In the genomic region with DNA sequence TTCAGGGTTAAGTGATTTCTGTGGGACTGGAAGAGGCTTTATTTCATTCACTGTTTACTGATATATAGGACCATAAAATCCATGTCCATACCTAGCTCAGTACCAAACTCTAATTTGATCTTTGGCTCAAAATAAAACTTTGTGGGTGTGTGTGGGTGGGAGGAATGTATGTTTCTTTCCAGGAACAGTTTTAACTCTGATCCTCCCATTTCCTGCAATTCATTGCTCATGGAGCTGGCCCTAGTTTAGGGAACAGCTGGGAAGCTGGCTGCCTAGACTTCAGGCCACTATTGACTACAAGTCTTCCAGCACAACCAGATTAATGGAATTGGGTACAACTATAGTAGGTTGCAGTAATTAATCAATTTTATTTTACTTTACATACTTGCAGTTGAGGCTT, we compare ENCODE assay signal across 16 cellular contexts.
A peak's percentile ranks its signal among the peaks of the same experiment; 100 is the strongest.
DNase-seq lines count a peak whose midpoint lies in the region; ATAC-seq and TF ChIP-seq lines count a peak whose summit lies in the region.
"Had no signal": no experiment of that assay in that cellular context is flagged by ENCODE, and none has a peak within 500 bp of the region (broad histone marks: within the 10 kb centered on the region; RNA-seq: fewer than 3 reads in every experiment).

No MANE protein-coding gene starts in this region.

- no peak for DNase-seq in GM23338 (ENCODE audit: low spot score)
- DNase-seq in H9 = no peak
- peak; percentile 2 for DNase-seq in astrocyte of the spinal cord (ENCODE audit: low read depth, low spot score)
- DNase-seq in activated CD8-positive, alpha-beta T cell treated with anti-CD3 and anti-CD28 coated beads, Interleukin-2, amount 10 ng/mL, durations not matched to agents 7 days and 5 days = no peak
- no peak for DNase-seq in SJCRH30
- DNase-seq: BE2C; CD4-positive, alpha-beta memory T cell; DMS79 treated with DMSO at 0.1 percent for 48 hours; EL; GM23248; HFFc6 had no signal

- no peak overlapping the region for H2AK5ac ChIP-seq in H9 (ENCODE audit: insufficient read length, low read length)

- no peak overlapping the region for H4K8ac ChIP-seq in H9 (replicated peaks; ENCODE audit: insufficient read length, low read depth, low read length)

- ATAC-seq in GM23338 (no peak), GM19467 (IDR thresholded peaks at IDR 0.05; ENCODE audit: unreplicated experiment) (no peak)
- no peak for ATAC-seq in activated CD8-positive, alpha-beta T cell treated with anti-CD3 and anti-CD28 coated beads, Interleukin-2, amount 10 ng/mL, durations not matched to agents 7 days and 5 days
- ATAC-seq: A549 had no signal

- H3K4me3 Mint-ChIP-seq in GM23338 (no peak overlapping the region), H9 (no peak overlapping the region; a peak in 3 of 5 replicates)
- no peak overlapping the region for H3K4me3 Mint-ChIP-seq in activated CD8-positive, alpha-beta T cell treated with anti-CD3 and anti-CD28 coated beads, Interleukin-2, amount 10 ng/mL, durations not matched to agents 7 days and 5 days
- H3K4me3 Mint-ChIP-seq: CD4-positive, alpha-beta memory T cell; HFFc6 had no signal

- no peak overlapping the region for H4K5ac ChIP-seq in H9 (ENCODE audit: insufficient read length, low read depth, low read length)

- H3K9me3 Mint-ChIP-seq in GM23338 (peaks cover 28% of the 10 kb centered on the region), H9 (peaks cover 17 to 25% of the 10 kb centered on the region in 2 experiments)
- no peaks in the 10 kb centered on the region for H3K9me3 Mint-ChIP-seq in activated CD8-positive, alpha-beta T cell treated with anti-CD3 and anti-CD28 coated beads, Interleukin-2, amount 10 ng/mL, durations not matched to agents 7 days and 5 days (ENCODE audit: insufficient read depth)

- H2BK20ac ChIP-seq in H9 (ENCODE audit: low read depth, low read length, poor library complexity, severe bottlenecking) = no peak overlapping the region

- H3K4me3 ChIP-seq in GM23338 = no peak overlapping the region
- H3K4me3 ChIP-seq in astrocyte of the spinal cord (ENCODE audit: low read depth, low read length) = no peak overlapping the region
- H3K4me3 ChIP-seq in iPS-20b (ENCODE audit: low read length) = peak overlapping the region; percentile 36; the same call in 1 of the 2 replicates
- H3K4me3 ChIP-seq in SJCRH30 = no peak overlapping the region
- H3K4me3 ChIP-seq: A549, GM23248, HAP-1 had no signal

- no peak overlapping the region for H3T11ph ChIP-seq in H9 (ENCODE audit: low read length)

- H3K9ac ChIP-seq in H9 (ENCODE audit: extremely low read depth, insufficient read length, low read length) (no peak overlapping the region), iPS-20b (ENCODE audit: low read depth, low read length) (peak overlapping the region; percentile 14; the same call in 1 of the 2 replicates)
- H3K9ac ChIP-seq: GM23248 had no signal

- H2BK5ac ChIP-seq in H9 (ENCODE audit: insufficient read length, low read length) = no peak overlapping the region

- peak overlapping the region; percentile 70; the same call in 1 of the 2 replicates for H3K27ac Mint-ChIP-seq in GM23338
- peak overlapping the region; percentile 17 to 68 (median 31); a peak in 3 of 7 replicates for H3K27ac Mint-ChIP-seq in H9
- H3K27ac Mint-ChIP-seq in activated CD8-positive, alpha-beta T cell treated with anti-CD3 and anti-CD28 coated beads, Interleukin-2, amount 10 ng/mL, durations not matched to agents 7 days and 5 days = no peak overlapping the region
- H3K27ac Mint-ChIP-seq: CD4-positive, alpha-beta memory T cell; HFFc6 had no signal

- H3K23me2 ChIP-seq in H9 (ENCODE audit: insufficient read length, low read depth, low read length, poor library complexity, severe bottlenecking) = no peaks in the 10 kb centered on the region

- peaks cover 7% of the 10 kb centered on the region for H3K27me3 Mint-ChIP-seq in GM23338 (ENCODE audit: insufficient read depth, low read depth, poor library complexity)
- H3K27me3 Mint-ChIP-seq in H9 (ENCODE audit: low read depth) = peaks cover 1% of the 10 kb centered on the region; the same call in 1 of the 2 replicates
- no peaks in the 10 kb centered on the region for H3K27me3 Mint-ChIP-seq in activated CD8-positive, alpha-beta T cell treated with anti-CD3 and anti-CD28 coated beads, Interleukin-2, amount 10 ng/mL, durations not matched to agents 7 days and 5 days (ENCODE audit: low read depth)
- H3K27me3 Mint-ChIP-seq: CD4-positive, alpha-beta memory T cell had no signal

- no peak overlapping the region for H3K18ac ChIP-seq in H9 (ENCODE audit: insufficient read length, low read depth, low read length)

- H2BK120ac ChIP-seq in H9 (ENCODE audit: low read depth, low read length, poor library complexity, severe bottlenecking) = no peak overlapping the region

- H3F3A ChIP-seq in GM23338 (replicated peaks; ENCODE audit: low read depth) = no peaks in the 10 kb centered on the region

- no peaks in the 10 kb centered on the region for H3K79me1 ChIP-seq in H9 (ENCODE audit: insufficient read depth, low read depth, low read length, poor library complexity, severe bottlenecking)

- H2AFZ ChIP-seq in GM23338 (peak overlapping the region; percentile 35; the same call in 1 of the 2 replicates), H9 (ENCODE audit: low read length) (no peak overlapping the region)
- H2AFZ ChIP-seq: GM23248 had no signal

- peaks cover 11% of the 10 kb centered on the region; the same call in 1 of the 2 replicates for H3K4me1 ChIP-seq in GM23338 (ENCODE audit: insufficient read depth)
- H3K4me1 ChIP-seq in H9 (ENCODE audit: insufficient read depth, low read length) = no peaks in the 10 kb centered on the region; the same call in 1 of the 2 replicates
- H3K4me1 ChIP-seq in iPS-20b (ENCODE audit: insufficient read depth, low read length) = peaks cover 14% of the 10 kb centered on the region; the same call in 1 of the 2 replicates
- H3K4me1 ChIP-seq in SJCRH30 = no peaks in the 10 kb centered on the region
- H3K4me1 ChIP-seq: A549, BE2C, HAP-1 had no signal

- no peak overlapping the region for H4K91ac ChIP-seq in H9 (ENCODE audit: insufficient read length, low read depth, low read length)

- H3K79me2 ChIP-seq in GM23338 (replicated peaks; ENCODE audit: insufficient read depth) = no peaks in the 10 kb centered on the region
- no peaks in the 10 kb centered on the region for H3K79me2 ChIP-seq in H9 (ENCODE audit: insufficient read depth, low read length)

- H3K23ac ChIP-seq in H9 (ENCODE audit: insufficient read length, low read depth, low read length) = no peak overlapping the region

- CTCF ChIA-PET in activated CD8-positive, alpha-beta T cell treated with anti-CD3 and anti-CD28 coated beads, Interleukin-2, amount 10 ng/mL, durations not matched to agents 7 days and 5 days (lab: Charles Lee) = interaction anchor here (1.0 kb wide), 1 partner anchor 12 kb away, joined by 3 read pairs; no protein-coding TSS in a partner anchor

- no peak overlapping the region for H2BK15ac ChIP-seq in H9 (ENCODE audit: low read depth, low read length)

- POLR2A ChIA-PET in activated CD8-positive, alpha-beta T cell treated with anti-CD3 and anti-CD28 coated beads, Interleukin-2, amount 10 ng/mL, durations not matched to agents 7 days and 5 days (lab: Charles Lee) = no interaction called here

- H4K20me1 ChIP-seq in GM23338 (replicated peaks; ENCODE audit: insufficient read depth) = no peaks in the 10 kb centered on the region
- no peaks in the 10 kb centered on the region for H4K20me1 ChIP-seq in H9 (ENCODE audit: control insufficient read depth, insufficient read depth, insufficient read length)

- 0 out of 2 replicates have a peak, but pooled peaks cover 3% of the 10 kb centered on the region for H3K9me2 ChIP-seq in GM23338 (ENCODE audit: insufficient read depth)

- peak overlapping the region; percentile 10; the same call in 1 of the 2 replicates for H3K4me2 ChIP-seq in GM23338
- no peak overlapping the region for H3K4me2 ChIP-seq in H9 (ENCODE audit: insufficient read depth, insufficient read length, low read length)
- H3K4me2 ChIP-seq: A549 had no signal

- H3K4me1 Mint-ChIP-seq in GM23338 (peaks cover 17% of the 10 kb centered on the region), H9 (peaks cover 12 to 14% of the 10 kb centered on the region in 2 experiments)
- no peaks in the 10 kb centered on the region for H3K4me1 Mint-ChIP-seq in activated CD8-positive, alpha-beta T cell treated with anti-CD3 and anti-CD28 coated beads, Interleukin-2, amount 10 ng/mL, durations not matched to agents 7 days and 5 days (ENCODE audit: low read depth)
- H3K4me1 Mint-ChIP-seq: CD4-positive, alpha-beta memory T cell had no signal

- peaks cover 4% of the 10 kb centered on the region; the same call in 1 of the 2 replicates for H3K36me3 ChIP-seq in GM23338 (ENCODE audit: insufficient read depth)
- no peaks in the 10 kb centered on the region for H3K36me3 ChIP-seq in iPS-20b (ENCODE audit: insufficient read depth, low read depth, low read length)
- no peaks in the 10 kb centered on the region for H3K36me3 ChIP-seq in SJCRH30
- H3K36me3 ChIP-seq: BE2C, HAP-1 had no signal

- H3K14ac ChIP-seq in H9 (ENCODE audit: insufficient read depth, low read length) = no peak overlapping the region

- no peak overlapping the region for H3K56ac ChIP-seq in H9 (ENCODE audit: insufficient read length, low read depth, low read length)

- H3K4ac ChIP-seq in H9 (ENCODE audit: low read depth, low read length) = no peak overlapping the region

- H3K9me3 ChIP-seq in H9 (ENCODE audit: control insufficient read depth, low read depth, low read length) = peaks cover 12% of the 10 kb centered on the region
- peaks cover 14% of the 10 kb centered on the region for H3K9me3 ChIP-seq in iPS-20b (ENCODE audit: insufficient read depth, low read depth, low read length)
- H3K9me3 ChIP-seq in SJCRH30 (replicated peaks) = no peaks in the 10 kb centered on the region
- H3K9me3 ChIP-seq: A549, BE2C, HAP-1 had no signal

- peaks cover 22% of the 10 kb centered on the region for H3K36me3 Mint-ChIP-seq in GM23338 (ENCODE audit: low read depth)
- H3K36me3 Mint-ChIP-seq in H9 (ENCODE audit: insufficient read depth in 1 of 3, low read depth in 3 of 3) = peaks cover 8 to 24% (median 14%) of the 10 kb centered on the region in 3 experiments
- no peaks in the 10 kb centered on the region for H3K36me3 Mint-ChIP-seq in activated CD8-positive, alpha-beta T cell treated with anti-CD3 and anti-CD28 coated beads, Interleukin-2, amount 10 ng/mL, durations not matched to agents 7 days and 5 days (ENCODE audit: low read depth)
- H3K36me3 Mint-ChIP-seq: CD4-positive, alpha-beta memory T cell had no signal

- H3K27me3 ChIP-seq in GM23338 (ENCODE audit: insufficient read depth) (no peaks in the 10 kb centered on the region), H9 (ENCODE audit: insufficient read depth, low read length) (no peaks in the 10 kb centered on the region), iPS-20b (ENCODE audit: insufficient read depth, low read length) (no peaks in the 10 kb centered on the region), SJCRH30 (no peaks in the 10 kb centered on the region)
- H3K27me3 ChIP-seq: BE2C had no signal

- in situ Hi-C loops in astrocyte of the spinal cord (cut with HindIII; ENCODE audit: low sequenced_read_pairs) = no loop called here

- H3K27ac ChIP-seq in GM23338 (ENCODE audit: low read depth) (no peak overlapping the region), H9 (ENCODE audit: insufficient read length, low read depth, low read length) (no peak overlapping the region), iPS-20b (ENCODE audit: low read length) (no peak overlapping the region), SJCRH30 (no peak overlapping the region)
- H3K27ac ChIP-seq: A549, C4-2B, GM23248 had no signal

- H2BK12ac ChIP-seq in H9 (ENCODE audit: insufficient read length, low read depth, low read length) = no peak overlapping the region

- TF ChIP-seq CTCF in GM23338 (conservative IDR thresholded peaks at IDR 0.05; ENCODE audit: low read depth in 2 of 2) (no peak), H9 (conservative IDR thresholded peaks at IDR 0.05) (no peak), astrocyte of the spinal cord (IDR thresholded peaks at IDR 0.05; ENCODE audit: low read depth, low read length) (no peak)
